ENCODE assay signal across 18 cellular contexts in the genomic region with DNA sequence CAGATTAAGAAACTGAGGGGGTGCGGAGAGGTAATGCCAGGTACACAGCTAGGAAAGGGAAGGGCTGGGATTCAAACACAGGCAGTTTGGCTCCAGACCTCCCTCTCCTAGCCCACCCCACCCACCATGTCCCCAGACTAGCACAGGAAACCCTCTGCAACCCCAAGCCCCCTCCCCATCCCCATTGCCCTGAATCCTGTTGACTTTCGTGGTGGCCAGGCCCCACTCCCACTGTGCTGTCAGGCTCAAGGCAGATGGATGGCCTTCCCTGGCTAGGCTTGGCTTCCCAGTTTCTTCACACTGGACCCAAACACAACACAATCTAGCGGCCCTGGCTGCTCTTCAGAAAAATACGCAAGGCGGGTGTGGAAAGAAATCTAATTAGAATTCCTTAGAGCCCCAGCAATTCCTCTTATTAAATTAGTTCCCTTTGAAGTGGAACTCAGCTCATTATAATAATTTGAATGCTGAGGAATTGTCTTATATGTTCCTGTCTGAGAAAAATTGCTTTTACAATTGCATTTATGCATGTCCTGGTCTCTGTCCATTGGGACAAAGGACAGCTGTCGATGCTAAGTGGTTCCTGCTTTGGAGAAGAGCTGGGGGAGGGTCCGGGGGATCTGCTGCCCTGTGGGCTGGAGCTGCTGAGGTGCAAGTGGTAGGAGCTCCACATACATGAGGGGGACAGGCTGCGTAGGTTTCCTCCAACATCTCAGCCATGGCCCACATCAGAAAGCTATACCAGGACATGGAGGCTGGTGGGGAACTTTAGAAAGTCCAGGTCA.
DNase-seq lines count a peak whose midpoint lies in the region; ATAC-seq and TF ChIP-seq lines count a peak whose summit lies in the region.
"Had no signal": no experiment of that assay in that cellular context is flagged by ENCODE, and none has a peak within 500 bp of the region (broad histone marks: within the 10 kb centered on the region; RNA-seq: fewer than 3 reads in every experiment).

No MANE protein-coding gene starts in this region.

- peak; percentile 41 for DNase-seq in NB4 (ENCODE audit: low read depth)
- peak; percentile 71 for DNase-seq in left kidney (ENCODE audit: low read depth, low spot score)
- peak; percentile 56 for DNase-seq in retina
- no peak for DNase-seq in foreskin melanocyte
- DNase-seq in Ammon's horn (ENCODE audit: low spot score) = no peak
- no peak for DNase-seq in NCI-H2081 (lab: John Stamatoyannopoulos, UW)
- DNase-seq: Caco-2; CD4-positive, alpha-beta memory T cell; DMS 273 treated with DMSO at 0.1 percent for 48 hours; Kasumi-1; NCI-H2107; NCI-H446 treated with DMSO at 0.1 percent for 48 hours; PC-3; Right ventricle myocardium superior had no signal

- H3K36me3 ChIP-seq in BLaER1 = no peaks in the 10 kb centered on the region
- H3K36me3 ChIP-seq: HAP-1 had no signal

- no peaks in the 10 kb centered on the region for H3K9me3 ChIP-seq in BLaER1
- H3K9me3 ChIP-seq: A549, Caco-2, HAP-1 had no signal

- H3K4me1 ChIP-seq in BLaER1 = peaks cover 63% of the 10 kb centered on the region
- H3K4me1 ChIP-seq: A549, Caco-2, HAP-1 had no signal

- H3K4me3 ChIP-seq in BLaER1 (no peak overlapping the region), NB4 (ENCODE audit: low read depth, low read length) (no peak overlapping the region)
- H3K4me3 ChIP-seq: A549, HAP-1 had no signal

- H4K20me1 ChIP-seq in BLaER1 = no peaks in the 10 kb centered on the region

- no peak for TF ChIP-seq CTCF in NB4 (IDR thresholded peaks at IDR 0.05; ENCODE audit: low read depth, low read length)

- TF ChIP-seq POLR2A in NB4 (IDR thresholded peaks at IDR 0.05; ENCODE audit: extremely low read depth, insufficient read length) = no peak

- no peaks in the 10 kb centered on the region for H3K27me3 ChIP-seq in BLaER1

- no peak overlapping the region for H3K9ac ChIP-seq in BLaER1

- H3K4me2 ChIP-seq in BLaER1 = peak overlapping the region; percentile 70
- H3K4me2 ChIP-seq: A549 had no signal

- H3K27ac ChIP-seq in BLaER1 = no peak overlapping the region
- H3K27ac ChIP-seq: A549 had no signal

- no peak for ATAC-seq in SK-N-SH treated with all-trans-retinoic acid at 6 μM for 48 hours
- ATAC-seq: A549, PC-3 had no signal

TF ChIP-seq in SK-N-SH treated with all-trans-retinoic acid at 6 μM for 48 hours, 23 proteins besides CTCF, POLR2A, EP300 and RAD21:
- TF ChIP-seq PPARA (CRISPR knock-in tag; IDR thresholded peaks at IDR 0.05; ENCODE audit: borderline replicate concordance) (no peak), ISL1 (CRISPR knock-in tag; IDR thresholded peaks at IDR 0.05) (no peak), GLIS3 (CRISPR knock-in tag; IDR thresholded peaks at IDR 0.05) (no peak)
- TF ChIP-seq, protein P1, sequence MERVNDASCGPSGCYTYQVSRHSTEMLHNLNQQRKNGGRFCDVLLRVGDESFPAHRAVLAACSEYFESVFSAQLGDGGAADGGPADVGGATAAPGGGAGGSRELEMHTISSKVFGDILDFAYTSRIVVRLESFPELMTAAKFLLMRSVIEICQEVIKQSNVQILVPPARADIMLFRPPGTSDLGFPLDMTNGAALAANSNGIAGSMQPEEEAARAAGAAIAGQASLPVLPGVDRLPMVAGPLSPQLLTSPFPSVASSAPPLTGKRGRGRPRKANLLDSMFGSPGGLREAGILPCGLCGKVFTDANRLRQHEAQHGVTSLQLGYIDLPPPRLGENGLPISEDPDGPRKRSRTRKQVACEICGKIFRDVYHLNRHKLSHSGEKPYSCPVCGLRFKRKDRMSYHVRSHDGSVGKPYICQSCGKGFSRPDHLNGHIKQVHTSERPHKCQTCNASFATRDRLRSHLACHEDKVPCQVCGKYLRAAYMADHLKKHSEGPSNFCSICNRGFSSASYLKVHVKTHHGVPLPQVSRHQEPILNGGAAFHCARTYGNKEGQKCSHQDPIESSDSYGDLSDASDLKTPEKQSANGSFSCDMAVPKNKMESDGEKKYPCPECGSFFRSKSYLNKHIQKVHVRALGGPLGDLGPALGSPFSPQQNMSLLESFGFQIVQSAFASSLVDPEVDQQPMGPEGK (CRISPR knock-in tag; IDR thresholded peaks at IDR 0.05; ENCODE audit: borderline replicate concordance) = no peak
TF ChIP-seq in SK-N-SH treated with all-trans-retinoic acid at 6 μM for 48 hours: peak in this region for 0.

Comparison
In these comparisons a context has a peak if more than half of its experiments do, and no peak if none do; other contexts are left out.
1. DNase-seq: peak in NB4 (single experiment), left kidney (single experiment) and retina (single experiment); none in foreskin melanocyte (single experiment), Ammon's horn (single experiment) and NCI-H2081 (0 of 2).